In genomic region chr10:100562008-100562672, GRCh38 we compare ENCODE assay signal across 8 cellular contexts. TPM values are rescaled to one million over a fixed set of nuclear protein-coding genes. Genes with fewer than 3 reads are reported as not detected.
DNase-seq lines count a peak whose midpoint lies in the region; ATAC-seq and TF ChIP-seq lines count a peak whose summit lies in the region.

No MANE protein-coding gene starts in this region.

- H3K4me1 ChIP-seq in ES-I3 (ENCODE audit: insufficient read depth, low read length) (no peaks in the 10 kb centered on the region; the same call in 1 of the 2 replicates), neutrophil (ENCODE audit: control insufficient read depth in 1 of 2, insufficient read depth in 1 of 2, low read depth in 1 of 2, low read length in 1 of 2) (peaks cover 10 to 16% of the 10 kb centered on the region in 2 experiments)

- H3K27ac ChIP-seq in neutrophil, result no peak overlapping the region

- peak; percentile 35 for DNase-seq in NOMO-1 treated with dmso at 0.1 percent for 144 hours (lab: John Stamatoyannopoulos, UW; ENCODE audit: unreplicated experiment)
- DNase-seq in activated T-helper 1 cell treated with anti-CD3 and anti-CD28 coated beads, Interleukin-2, amount 50 U/mL, for 16 hours (ENCODE audit: low read depth in 1 of 2, low spot score in 1 of 2), result peak; percentile 54 to 70
- peak; percentile 55 for DNase-seq in fibroblast of the aortic adventitia (ENCODE audit: low read depth)
- peak; percentile 71 for DNase-seq in superior temporal gyrus (ENCODE audit: extremely low spot score)
- no peak for DNase-seq in NCI-H2227 (lab: John Stamatoyannopoulos, UW; ENCODE audit: unreplicated experiment)

- H3K4me3 ChIP-seq in fibroblast of the aortic adventitia (ENCODE audit: low read depth, low read length), result no peak overlapping the region
- peak overlapping the region in 1 of 2 experiments; percentile 50 for H3K4me3 ChIP-seq in neutrophil (ENCODE audit: low read depth in 1 of 2, low read length in 1 of 2)

- TF ChIP-seq CTCF in fibroblast of the aortic adventitia (IDR thresholded peaks at IDR 0.05; ENCODE audit: insufficient read depth, low read length) (peak; percentile 74), neutrophil (IDR thresholded peaks at IDR 0.05) (peak; percentile 64)

- peaks cover 64% of the 10 kb centered on the region for H3K27me3 ChIP-seq in neutrophil

- H3K9ac ChIP-seq in ES-I3 (ENCODE audit: low read depth, low read length), result peak overlapping the region; percentile 41; the same call in 1 of the 2 replicates

- no peaks in the 10 kb centered on the region for H3K36me3 ChIP-seq in ES-I3 (ENCODE audit: insufficient read depth, low read length)
- H3K36me3 ChIP-seq in neutrophil, result peaks cover 36% of the 10 kb centered on the region

- H3K9me3 ChIP-seq in ES-I3 (ENCODE audit: control insufficient read depth, insufficient read depth, low read length) (no peaks in the 10 kb centered on the region), neutrophil (no peaks in the 10 kb centered on the region)

- peak; percentile 63 for ATAC-seq in HG02678 (IDR thresholded peaks at IDR 0.05; ENCODE audit: unreplicated experiment)

RNA-seq across cellular contexts. Expression of gene HIF1AN, which starts 26.4 kb away (rescaled TPM):
- 12.9 and 17.3 TPM in 2 replicates for total RNA-seq in fibroblast of the aortic adventitia (ENCODE audit: low replicate concordance)

RNA-seq across cellular contexts. Expression of gene NDUFB8, which starts 32.5 kb away (rescaled TPM):
- 98.9 and 134 TPM in 2 replicates for total RNA-seq in fibroblast of the aortic adventitia (ENCODE audit: low replicate concordance)

RNA-seq across cellular contexts. Expression of gene SEC31B, which starts 42.5 kb away (rescaled TPM):
- 3.3 and 17.4 TPM in 2 replicates for total RNA-seq in fibroblast of the aortic adventitia (ENCODE audit: low replicate concordance)
